In the genomic region with DNA sequence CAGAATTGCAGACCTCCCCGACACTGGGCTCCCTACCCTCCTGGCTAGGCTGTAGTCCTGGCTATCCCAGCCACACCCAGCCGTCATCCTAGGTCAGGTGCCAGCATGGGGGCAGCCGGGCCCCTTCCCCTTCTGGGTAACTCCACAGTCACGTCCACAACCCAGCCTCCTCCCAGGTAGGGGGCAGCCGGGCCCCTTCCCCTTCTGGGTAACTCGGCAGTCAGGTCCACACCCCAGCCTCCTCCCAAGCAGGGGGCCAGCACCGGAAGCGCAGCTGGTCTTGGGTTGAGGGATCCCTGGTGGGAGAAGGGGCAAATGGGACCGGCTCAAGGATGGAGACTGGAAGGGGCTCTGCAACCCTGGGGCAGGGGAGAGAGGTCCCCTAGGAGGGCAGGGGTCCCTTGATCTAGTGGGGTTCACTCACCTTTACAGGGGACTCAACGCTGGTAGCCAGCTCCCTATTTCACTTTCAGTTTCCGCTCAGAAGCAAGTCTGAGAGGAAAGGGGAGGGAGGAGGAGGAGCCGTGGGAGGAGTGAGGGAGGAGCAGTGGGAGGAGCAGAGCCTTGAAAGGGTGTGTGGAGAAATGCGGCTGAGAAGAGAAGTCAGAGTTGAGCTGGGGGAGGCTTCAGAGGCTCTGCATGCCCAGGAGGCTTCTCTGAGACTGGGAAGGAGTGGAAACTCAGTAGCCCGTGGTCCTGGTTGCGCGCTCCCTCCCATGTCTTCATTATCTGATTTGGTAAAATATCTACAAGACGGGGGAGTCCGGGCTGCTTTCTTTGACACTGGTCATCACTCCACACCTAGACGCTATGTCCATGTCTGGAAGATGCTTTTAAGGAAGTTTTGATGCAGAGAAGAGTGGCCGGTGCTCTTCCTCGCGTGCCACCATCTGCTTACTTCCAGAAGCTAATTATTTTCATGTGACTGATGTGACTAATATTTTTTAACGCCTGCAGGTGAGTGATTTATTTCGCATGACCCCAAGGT, we compare ENCODE assay signal across 1 cellular context.
TF ChIP-seq lines count a peak whose summit lies in the region.

Gene TRIM21, minus strand, starts transcription at position 494 of the 988 bp plus-strand sequence. CDS start 3,293 bp downstream, outside the sequence.

TF ChIP-seq in HepG2, 621 proteins besides CTCF, POLR2A, EP300 and RAD21 (continued from another document and continues in another):
- TF ChIP-seq PRDM10 (CRISPR knock-in tag; IDR thresholded peaks at IDR 0.05; ENCODE audit: low read depth) (no peak), ASH2L (IDR thresholded peaks at IDR 0.05; ENCODE audit: insufficient read length, low read depth, low read length) (peak; percentile 51), ZNF672 (CRISPR knock-in tag; IDR thresholded peaks at IDR 0.05) (no peak), ZNF343 (CRISPR knock-in tag; IDR thresholded peaks at IDR 0.05) (no peak), ZNF281 (CRISPR knock-in tag; IDR thresholded peaks at IDR 0.05; ENCODE audit: borderline replicate concordance) (no peak), NBN (conservative IDR thresholded peaks at IDR 0.05) (no peak), SALL1 (CRISPR knock-in tag; IDR thresholded peaks at IDR 0.05) (no peak; the same call in 1 of the 2 replicates), NR1H2 (CRISPR knock-in tag; IDR thresholded peaks at IDR 0.05; ENCODE audit: borderline replicate concordance, low read depth) (no peak), CERS6 (CRISPR knock-in tag; IDR thresholded peaks at IDR 0.05) (no peak), GPN1 (CRISPR knock-in tag; IDR thresholded peaks at IDR 0.05; ENCODE audit: borderline replicate concordance) (no peak), ZNF761 (CRISPR knock-in tag; conservative IDR thresholded peaks at IDR 0.05) (0 out of 2 replicates have a peak, but pooled peaks have one; percentile 15), ZSCAN31 (CRISPR knock-in tag; IDR thresholded peaks at IDR 0.05; ENCODE audit: low read depth) (no peak), ZBTB42 (CRISPR knock-in tag; IDR thresholded peaks at IDR 0.05) (no peak), HNRNPLL (IDR thresholded peaks at IDR 0.05; ENCODE audit: low read depth, low read length, poor library complexity, severe bottlenecking) (peak; percentile 25), ZNF430 (CRISPR knock-in tag; IDR thresholded peaks at IDR 0.05) (peak; percentile 40; the same call in 1 of the 2 replicates), ZNF580 (CRISPR knock-in tag; IDR thresholded peaks at IDR 0.05; ENCODE audit: borderline replicate concordance, low read depth) (no peak), AHR (CRISPR knock-in tag; IDR thresholded peaks at IDR 0.05) (no peak), PRPF4 (IDR thresholded peaks at IDR 0.05; ENCODE audit: low read depth, low read length, poor library complexity, severe bottlenecking) (no peak), ZNF891 (CRISPR knock-in tag; IDR thresholded peaks at IDR 0.05) (peak; percentile 50; the same call in 1 of the 2 replicates), CBFB (CRISPR knock-in tag; IDR thresholded peaks at IDR 0.05) (no peak), ZSCAN20 (CRISPR knock-in tag; IDR thresholded peaks at IDR 0.05; ENCODE audit: borderline replicate concordance) (no peak), SAP130 (CRISPR knock-in tag; IDR thresholded peaks at IDR 0.05; ENCODE audit: low read depth) (peak; percentile 64), XRCC5 (optimal IDR thresholded peaks at IDR 0.05; ENCODE audit: low read length) (peak; percentile 17), HDAC1 (CRISPR knock-in tag; IDR thresholded peaks at IDR 0.05) (peak; percentile 59), GABPB1 (CRISPR knock-in tag; IDR thresholded peaks at IDR 0.05) (peak; percentile 75), IRF1 (CRISPR knock-in tag; IDR thresholded peaks at IDR 0.05; ENCODE audit: low read depth) (peak; percentile 96), ZNF501 (CRISPR knock-in tag; IDR thresholded peaks at IDR 0.05) (peak; percentile 26; the same call in 1 of the 2 replicates), ZNF18 (CRISPR knock-in tag; IDR thresholded peaks at IDR 0.05; ENCODE audit: insufficient replicate concordance) (no peak), ZNF687 (CRISPR knock-in tag; IDR thresholded peaks at IDR 0.05) (peak; percentile 66), TCF12 (IDR thresholded peaks at IDR 0.05) (no peak), TCF12 (CRISPR knock-in tag; IDR thresholded peaks at IDR 0.05) (no peak), MBD4 (IDR thresholded peaks at IDR 0.05; ENCODE audit: borderline replicate concordance, low read length) (no peak), ELF1 (CRISPR knock-in tag; IDR thresholded peaks at IDR 0.05) (peak; percentile 66), NKX3-1 (CRISPR knock-in tag; IDR thresholded peaks at IDR 0.05) (no peak), ZNF256 (CRISPR knock-in tag; conservative IDR thresholded peaks at IDR 0.05) (no peak), RARA (CRISPR knock-in tag; IDR thresholded peaks at IDR 0.05) (no peak)
- TF ChIP-seq, protein P1, sequence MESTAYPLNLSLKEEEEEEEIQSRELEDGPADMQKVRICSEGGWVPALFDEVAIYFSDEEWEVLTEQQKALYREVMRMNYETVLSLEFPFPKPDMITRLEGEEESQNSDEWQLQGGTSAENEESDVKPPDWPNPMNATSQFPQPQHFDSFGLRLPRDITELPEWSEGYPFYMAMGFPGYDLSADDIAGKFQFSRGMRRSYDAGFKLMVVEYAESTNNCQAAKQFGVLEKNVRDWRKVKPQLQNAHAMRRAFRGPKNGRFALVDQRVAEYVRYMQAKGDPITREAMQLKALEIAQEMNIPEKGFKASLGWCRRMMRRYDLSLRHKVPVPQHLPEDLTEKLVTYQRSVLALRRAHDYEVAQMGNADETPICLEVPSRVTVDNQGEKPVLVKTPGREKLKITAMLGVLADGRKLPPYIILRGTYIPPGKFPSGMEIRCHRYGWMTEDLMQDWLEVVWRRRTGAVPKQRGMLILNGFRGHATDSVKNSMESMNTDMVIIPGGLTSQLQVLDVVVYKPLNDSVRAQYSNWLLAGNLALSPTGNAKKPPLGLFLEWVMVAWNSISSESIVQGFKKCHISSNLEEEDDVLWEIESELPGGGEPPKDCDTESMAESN (CRISPR knock-in tag; conservative IDR thresholded peaks at IDR 0.05): no peak
- TF ChIP-seq, protein P2, sequence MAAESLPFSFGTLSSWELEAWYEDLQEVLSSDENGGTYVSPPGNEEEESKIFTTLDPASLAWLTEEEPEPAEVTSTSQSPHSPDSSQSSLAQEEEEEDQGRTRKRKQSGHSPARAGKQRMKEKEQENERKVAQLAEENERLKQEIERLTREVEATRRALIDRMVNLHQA (CRISPR knock-in tag; IDR thresholded peaks at IDR 0.05): no peak
